8 cellular contexts compared by ENCODE assay signal in genomic region chr3:133805384-133805701, GRCh38. TPM values are rescaled to one million over a fixed set of nuclear protein-coding genes. Genes with fewer than 3 reads are reported as not detected.
DNase-seq lines count a peak whose midpoint lies in the region; ATAC-seq, FAIRE-seq and TF ChIP-seq lines count a peak whose summit lies in the region.

No MANE protein-coding gene starts in this region.

- H3F3A ChIP-seq in GM23248 (ENCODE audit: insufficient read depth), result no peaks in the 10 kb centered on the region

- in situ Hi-C loops in GM23248 (cut with MboI), result loop anchor here (25.0 kb wide), 1 partner anchor 343 kb away; no protein-coding TSS in a partner anchor

- TF ChIP-seq POLR2A in H54 (IDR thresholded peaks at IDR 0.05; ENCODE audit: low read depth, low read length), result no peak

- ATAC-seq in T-helper 17 cell (no peak), foreskin keratinocyte (no peak), HG02938 (IDR thresholded peaks at IDR 0.05; ENCODE audit: unreplicated experiment) (no peak)

- H3K9ac ChIP-seq in GM23248 (peak overlapping the region; percentile 93), skeletal muscle satellite cell (ENCODE audit: low read depth, low read length) (no peak overlapping the region)

- FAIRE-seq in H54 (lab: Jason Lieb, UNC), result no peak

- H3K27ac Mint-ChIP-seq in T-helper 17 cell, result peak overlapping the region; percentile 96

- 4 to 5% methylated on average over 15 of the region's 15 CpGs for WGBS in GM23248 (ENCODE audit: low coverage in 1 of 2, low lambda C conversion rate in 2 of 2, missing lambda C conversion rate in 2 of 2), 2 experiments

- H3K36me3 Mint-ChIP-seq in T-helper 17 cell (ENCODE audit: low read depth), result no peaks in the 10 kb centered on the region

- peaks cover 12% of the 10 kb centered on the region; the same call in 1 of the 2 replicates for H3K4me1 ChIP-seq in GM23248 (ENCODE audit: insufficient read depth)
- no peaks in the 10 kb centered on the region for H3K4me1 ChIP-seq in foreskin keratinocyte
- H3K4me1 ChIP-seq in skeletal muscle satellite cell (ENCODE audit: control insufficient read depth, insufficient read depth, low read length), result peaks cover 4% of the 10 kb centered on the region

- H3K9me3 ChIP-seq in GM23248 (ENCODE audit: low read depth), result no peaks in the 10 kb centered on the region
- no peaks in the 10 kb centered on the region for H3K9me3 ChIP-seq in T-helper 17 cell (ENCODE audit: control insufficient read depth, low read length, poor library complexity, severe bottlenecking)
- H3K9me3 ChIP-seq in skeletal muscle satellite cell (replicated peaks; ENCODE audit: low read length), result no peaks in the 10 kb centered on the region

- H3K4me1 Mint-ChIP-seq in T-helper 17 cell, result peaks cover 14% of the 10 kb centered on the region

- H3K27ac ChIP-seq in GM23248 (no peak overlapping the region), foreskin keratinocyte (peak overlapping the region; percentile 19)

- H3K4me2 ChIP-seq in GM23248 (ENCODE audit: unreplicated experiment) (peak overlapping the region; percentile 90), skeletal muscle satellite cell (ENCODE audit: low read length) (peak overlapping the region; percentile 96)

- peaks cover 26% of the 10 kb centered on the region for H3K36me3 ChIP-seq in GM23248 (ENCODE audit: low read depth)
- H3K36me3 ChIP-seq in skeletal muscle satellite cell (ENCODE audit: insufficient read depth, low read length), result peaks cover 14% of the 10 kb centered on the region

- H3K27me3 Mint-ChIP-seq in T-helper 17 cell, result peaks cover 19% of the 10 kb centered on the region

- H2AFZ ChIP-seq in GM23248, result peak overlapping the region; percentile 90

- DNase-seq in GM23248, result no peak
- DNase-seq in T-helper 17 cell, result no peak
- DNase-seq in foreskin keratinocyte, result peak in 1 of 2 donors; percentile 83
- DNase-seq in activated CD4-positive, CD25-positive, alpha-beta regulatory T cell treated with anti-CD3 and anti-CD28 coated beads, Interleukin-2, amount 50 U/mL, for 72 hours, result no peak
- DNase-seq in NCI-H1436 (lab: John Stamatoyannopoulos, UW), result no peak
- no peak for DNase-seq in H54 (ENCODE audit: insufficient read length, low spot score)

- H3K79me2 ChIP-seq in GM23248 (ENCODE audit: insufficient read depth), result peaks cover 44% of the 10 kb centered on the region

- peak overlapping the region; percentile 95 for H3K4me3 ChIP-seq in GM23248
- peak overlapping the region; percentile 98 for H3K4me3 ChIP-seq in skeletal muscle satellite cell (ENCODE audit: low read length)

- H3K27me3 ChIP-seq in GM23248 (replicated peaks; ENCODE audit: insufficient read depth) (no peaks in the 10 kb centered on the region), foreskin keratinocyte (no peaks in the 10 kb centered on the region), skeletal muscle satellite cell (ENCODE audit: control insufficient read depth, insufficient read depth, low read length) (peaks cover 4% of the 10 kb centered on the region)

- H3K9me2 ChIP-seq in GM23248 (ENCODE audit: insufficient read depth), result no peaks in the 10 kb centered on the region

- peak overlapping the region; percentile 98 for H3K4me3 Mint-ChIP-seq in T-helper 17 cell

- TF ChIP-seq CTCF in foreskin keratinocyte (conservative IDR thresholded peaks at IDR 0.05), result no peak

- H4K20me1 ChIP-seq in GM23248 (ENCODE audit: insufficient read depth), result no peaks in the 10 kb centered on the region; the same call in 1 of the 2 replicates

RNA-seq across cellular contexts. Expression of gene SRPRB, which starts 0.3 kb away (rescaled TPM):
- 82.5 and 110 TPM in 2 replicates for total RNA-seq in GM23248 (2014; rRNA removed; shearing (Covaris generic))
- polyA plus RNA-seq in GM23248 (2016; fragmentation: Nextera tagmentation; extraction: Ambion mirVana) (99.4 and 102 TPM in 2 replicates), foreskin keratinocyte (45.9 TPM in 2 replicates)
- total RNA-seq in T-helper 17 cell (10 to 100 TPM; 34.5 to 37.3 TPM), foreskin keratinocyte (41.3 and 53.4 TPM in 2 replicates)
- total RNA-seq in skeletal muscle satellite cell (2012; rRNA removed), result 96.1 and 105 TPM in 2 replicates

RNA-seq across cellular contexts. Expression of gene TF, which starts 59.1 kb away (rescaled TPM):
- under 0.01 TPM in 1 of 2 replicates, not detected in the other for total RNA-seq in GM23248 (2014; rRNA removed; shearing (Covaris generic))
- 0.05 TPM in 1 of 2 replicates, not detected in the other for polyA plus RNA-seq in GM23248 (2016; fragmentation: Nextera tagmentation; extraction: Ambion mirVana)
- 1 to 10 TPM in 1 of 2 donors, under 1 TPM in 1; 0.65 to 1.3 TPM for total RNA-seq in T-helper 17 cell
- 0.04 TPM in 1 of 2 replicates, not detected in the other for total RNA-seq in foreskin keratinocyte
- polyA plus RNA-seq in foreskin keratinocyte, result under 0.01 TPM in 1 of 2 replicates, not detected in the other
- total RNA-seq in skeletal muscle satellite cell (2012; rRNA removed), result 0.25 TPM in 1 of 2 replicates, not detected in the other
